29 cellular contexts compared by ENCODE assay signal in the genomic region with DNA sequence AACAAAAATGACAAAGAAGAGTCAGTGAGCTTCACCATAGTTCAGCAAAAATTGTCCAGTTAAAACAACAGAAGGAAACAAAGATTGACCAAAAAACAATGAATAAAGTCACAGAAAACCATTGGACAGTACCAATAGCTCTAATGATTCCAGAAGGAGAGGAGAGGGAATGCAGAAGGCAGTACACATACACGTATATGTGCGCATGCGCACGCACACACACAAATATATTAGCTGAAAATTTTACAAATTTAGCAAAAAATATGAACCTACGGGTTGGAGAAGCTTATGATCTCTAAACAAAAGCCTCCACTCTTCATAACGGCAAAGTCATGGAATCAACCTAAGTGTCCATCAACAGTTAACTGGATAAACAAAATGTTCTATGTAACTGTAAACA.
DNase-seq lines count a peak whose midpoint lies in the region; ATAC-seq, FAIRE-seq and TF ChIP-seq lines count a peak whose summit lies in the region.
"Had no signal": no experiment of that assay in that cellular context is flagged by ENCODE, and none has a peak within 500 bp of the region (broad histone marks: within the 10 kb centered on the region; RNA-seq: fewer than 3 reads in every experiment).

No MANE protein-coding gene starts in this region.

- POLR2A ChIA-PET in K562 (lab: Yijun Ruan, JAX): no interaction called here

- no peaks in the 10 kb centered on the region for H3K9me3 ChIP-seq in K562 (replicated peaks; ENCODE audit: control insufficient read depth, insufficient read depth, low read depth, low read length)
- H3K9me3 ChIP-seq: A549, BE2C, BLaER1, Caco-2 had no signal

- intact Hi-C loops in K562 (cut with micrococcal nuclease): no loop called here

- no peak for DNase-seq in K562 (ENCODE audit: extremely low read depth in 1 of 4, low spot score in 3 of 4)
- DNase-seq: 8988T; ACHN; AML-193; BE2C; C1 segment of cervical spinal cord; Caco-2; Calu3; CD4-positive, alpha-beta memory T cell; CD4-positive, alpha-beta T cell; CD4-positive, CD25-positive, alpha-beta regulatory T cell; CD8-positive, alpha-beta memory T cell; CD8-positive, alpha-beta T cell; COR-L47; DMS 273 treated with DMSO at 0.1 percent for 48 hours; DMS153; DMS53; DMS79; DMS79 treated with DMSO at 0.1 percent for 48 hours; DND-41; EL had no signal

- no peak overlapping the region for H3K4me2 ChIP-seq in K562 (ENCODE audit: insufficient read depth, low read length)
- H3K4me2 ChIP-seq: A549; BLaER1; BLaER1 treated with 17β-estradiol and CSF1 and Interleukin-3, amounts not matched to agents 10 nM and 100 nM had no signal

- H3K4me3 ChIP-seq in K562: no peak overlapping the region
- H3K4me3 ChIP-seq: A549; BLaER1; BLaER1 treated with 17β-estradiol and CSF1 and Interleukin-3, amounts not matched to agents 10 nM and 100 nM had no signal

- no peaks in the 10 kb centered on the region for H3K27me3 ChIP-seq in K562 (ENCODE audit: control insufficient read depth in 2 of 2, insufficient read depth in 2 of 2, low read length in 2 of 2)
- H3K27me3 ChIP-seq: BE2C; BLaER1; BLaER1 treated with 17β-estradiol and CSF1 and Interleukin-3, amounts not matched to agents 10 nM and 100 nM had no signal

- in situ Hi-C loops in K562 (cut with MboI): no loop called here

- H3K4me1 ChIP-seq in K562 (replicated peaks in 1 of 2; ENCODE audit: control insufficient read depth in 2 of 2, insufficient read depth in 2 of 2, low read length in 2 of 2): no peaks in the 10 kb centered on the region
- H3K4me1 ChIP-seq: A549, BE2C, Caco-2 had no signal

- TF ChIP-seq RAD21 in K562 (CRISPR knock-in tag; conservative IDR thresholded peaks at IDR 0.05 in 1 of 2, IDR thresholded peaks at IDR 0.05 in 1 of 2): no peak

- no peaks in the 10 kb centered on the region for H3K36me3 ChIP-seq in K562 (ENCODE audit: control insufficient read depth, insufficient read depth, low read length)
- H3K36me3 ChIP-seq: BE2C; BLaER1; BLaER1 treated with 17β-estradiol and CSF1 and Interleukin-3, amounts not matched to agents 10 nM and 100 nM had no signal

- BruUV-seq in K562 (replicated peaks; lab: Mats Ljungman, UMichigan): no TSS peak

- no peaks in the 10 kb centered on the region for H3K9me1 ChIP-seq in K562 (ENCODE audit: control insufficient read depth, insufficient read depth, low read length)

- no peak overlapping the region for H3K27ac ChIP-seq in K562 (ENCODE audit: extremely low read depth, low read depth, low read length)
- H3K27ac ChIP-seq: 22Rv1; A549; BLaER1; BLaER1 treated with 17β-estradiol and CSF1 and Interleukin-3, amounts not matched to agents 10 nM and 100 nM; C4-2B had no signal

- 5% methylated on average over 6 of the region's 6 CpGs for WGBS in K562 (ENCODE audit: insufficient coverage, low coverage, missing lambda C conversion rate)

- no peak for TF ChIP-seq EP300 in K562 (IDR thresholded peaks at IDR 0.05; ENCODE audit: low read length)

- FAIRE-seq in K562 (lab: Jason Lieb, UNC): no peak
- FAIRE-seq: A204.1, A549, D721Med had no signal

- no peak for TF ChIP-seq POLR2A in K562 (conservative IDR thresholded peaks at IDR 0.05)

- no peak for ATAC-seq in K562
- ATAC-seq in GM19351 (IDR thresholded peaks at IDR 0.05; ENCODE audit: unreplicated experiment): no peak
- ATAC-seq: A549; CD8-positive, alpha-beta T cell had no signal

- H4K20me1 ChIP-seq in K562 (replicated peaks; ENCODE audit: control insufficient read depth, insufficient read depth, low read length): no peaks in the 10 kb centered on the region
- H4K20me1 ChIP-seq: BLaER1; BLaER1 treated with 17β-estradiol and CSF1 and Interleukin-3, amounts not matched to agents 10 nM and 100 nM had no signal

- CTCF ChIA-PET in K562 (lab: Yijun Ruan, JAX; ENCODE audit: low intra/inter-chr PET ratio): no interaction called here

- H3K9ac ChIP-seq in K562 (ENCODE audit: insufficient read depth in 1 of 2, low read depth in 2 of 2, low read length in 2 of 2): no peak overlapping the region
- H3K9ac ChIP-seq: BLaER1; BLaER1 treated with 17β-estradiol and CSF1 and Interleukin-3, amounts not matched to agents 10 nM and 100 nM had no signal

- no peak for TF ChIP-seq CTCF in K562 (IDR thresholded peaks at IDR 0.05 in 2 of 3, conservative IDR thresholded peaks at IDR 0.05 in 1 of 3; ENCODE audit: insufficient read depth in 2 of 3, low read depth in 1 of 3, low read length in 3 of 3)

- no peaks in the 10 kb centered on the region for H3K79me2 ChIP-seq in K562 (ENCODE audit: control insufficient read depth, insufficient read depth, low read length)

- no peak overlapping the region for H2AFZ ChIP-seq in K562 (ENCODE audit: low read depth, low read length)

TF ChIP-seq in K562, 482 proteins besides CTCF, POLR2A, EP300 and RAD21:
- TF ChIP-seq BHLHE40 (IDR thresholded peaks at IDR 0.05; ENCODE audit: low read length): no peak
- peak; percentile 71 to 72 for TF ChIP-seq NRF1 (conservative IDR thresholded peaks at IDR 0.05 in 1 of 2, IDR thresholded peaks at IDR 0.05 in 1 of 2)
- no peak for TF ChIP-seq TEAD1 (CRISPR knock-in tag; IDR thresholded peaks at IDR 0.05)
